8 cellular contexts compared by ENCODE assay signal in the genomic region with DNA sequence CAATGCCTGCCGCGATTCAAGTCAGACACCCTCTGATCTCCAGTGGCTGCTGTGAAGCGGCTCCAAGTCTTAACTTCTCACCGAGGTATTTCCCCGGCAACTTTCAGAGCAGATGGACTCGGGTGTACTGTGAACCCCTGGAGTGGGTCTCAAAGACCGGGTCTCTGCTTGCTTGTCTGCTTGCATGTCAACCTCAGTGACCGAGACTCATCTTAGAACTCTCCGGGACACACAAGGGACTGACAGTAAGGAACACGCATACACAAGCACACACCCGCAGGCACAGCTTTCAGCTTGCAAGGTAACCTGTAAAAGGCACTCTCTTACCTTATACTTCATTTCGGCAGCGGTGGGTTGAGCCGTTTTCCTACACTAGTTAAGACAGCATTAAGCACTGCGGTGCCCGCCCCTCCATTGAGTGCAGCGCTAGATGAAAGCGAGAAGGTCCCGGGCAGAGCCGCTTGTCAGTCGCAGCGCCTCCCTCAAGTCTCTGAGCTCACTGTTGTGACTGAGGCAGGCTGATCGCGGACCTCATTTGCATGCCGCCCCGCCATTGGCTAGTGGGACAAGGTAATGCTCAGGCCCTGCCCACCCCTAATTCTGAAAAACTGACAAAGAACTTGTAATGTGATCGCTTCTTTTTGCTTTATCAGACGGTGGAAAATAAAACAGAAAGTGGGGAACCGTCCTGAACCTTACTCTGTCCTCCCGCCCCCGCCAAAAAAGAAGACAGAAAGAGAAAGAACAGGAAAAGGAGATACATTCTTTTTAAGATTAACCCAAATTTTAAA. TPM values are rescaled to one million over a fixed set of nuclear protein-coding genes. Genes with fewer than 3 reads are reported as not detected.
A peak's percentile ranks its signal among the peaks of the same experiment; 100 is the strongest.
DNase-seq lines count a peak whose midpoint lies in the region; ATAC-seq and TF ChIP-seq lines count a peak whose summit lies in the region.

A gene with protein sequence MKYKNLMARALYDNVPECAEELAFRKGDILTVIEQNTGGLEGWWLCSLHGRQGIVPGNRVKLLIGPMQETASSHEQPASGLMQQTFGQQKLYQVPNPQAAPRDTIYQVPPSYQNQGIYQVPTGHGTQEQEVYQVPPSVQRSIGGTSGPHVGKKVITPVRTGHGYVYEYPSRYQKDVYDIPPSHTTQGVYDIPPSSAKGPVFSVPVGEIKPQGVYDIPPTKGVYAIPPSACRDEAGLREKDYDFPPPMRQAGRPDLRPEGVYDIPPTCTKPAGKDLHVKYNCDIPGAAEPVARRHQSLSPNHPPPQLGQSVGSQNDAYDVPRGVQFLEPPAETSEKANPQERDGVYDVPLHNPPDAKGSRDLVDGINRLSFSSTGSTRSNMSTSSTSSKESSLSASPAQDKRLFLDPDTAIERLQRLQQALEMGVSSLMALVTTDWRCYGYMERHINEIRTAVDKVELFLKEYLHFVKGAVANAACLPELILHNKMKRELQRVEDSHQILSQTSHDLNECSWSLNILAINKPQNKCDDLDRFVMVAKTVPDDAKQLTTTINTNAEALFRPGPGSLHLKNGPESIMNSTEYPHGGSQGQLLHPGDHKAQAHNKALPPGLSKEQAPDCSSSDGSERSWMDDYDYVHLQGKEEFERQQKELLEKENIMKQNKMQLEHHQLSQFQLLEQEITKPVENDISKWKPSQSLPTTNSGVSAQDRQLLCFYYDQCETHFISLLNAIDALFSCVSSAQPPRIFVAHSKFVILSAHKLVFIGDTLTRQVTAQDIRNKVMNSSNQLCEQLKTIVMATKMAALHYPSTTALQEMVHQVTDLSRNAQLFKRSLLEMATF (minus strand): TSS at position 492 of the 791 bp plus-strand sequence. CDS start 153 bp downstream, at position 339.

- DNase-seq in BE2C (peak; percentile 91), GM19240 (ENCODE audit: insufficient read length, low spot score) (peak; percentile 97), NCI-H526 (lab: John Stamatoyannopoulos, UW) (peak; percentile 90 to 94), colonic mucosa (peak; percentile 100)
- DNase-seq in activated CD4-positive, alpha-beta T cell treated with anti-CD3 and anti-CD28 coated beads for 48 hours, result peak; percentile 96
- DNase-seq in stimulated activated CD4-positive, alpha-beta T cell treated with anti-CD3 and anti-CD28 coated beads, Interleukin-1b, Interleukin-23, amount 100 ng/mL, for 4 hours (ENCODE audit: low read depth in 2 of 2), result peak; percentile 85 to 86

- H3K27me3 ChIP-seq in BE2C (no peaks in the 10 kb centered on the region), colonic mucosa (no peaks in the 10 kb centered on the region), layer of hippocampus (ENCODE audit: control insufficient read depth, insufficient read depth, low read length) (no peaks in the 10 kb centered on the region)

- H3K9ac ChIP-seq in colonic mucosa (ENCODE audit: low read depth in 2 of 2, low read length in 2 of 2), result peak within 1 kb of the TSS; percentile 76 to 100

- TF ChIP-seq CTCF in BE2C (IDR thresholded peaks at IDR 0.05; ENCODE audit: low read depth, low read length) (no peak), colonic mucosa (IDR thresholded peaks at IDR 0.05) (no peak)

- H3K4me3 ChIP-seq in BE2C (ENCODE audit: low read depth, low read length) (peak within 1 kb of the TSS; percentile 50), colonic mucosa (peak within 1 kb of the TSS; percentile 56)

- H3K4me1 ChIP-seq in BE2C (no peaks in the 10 kb centered on the region), colonic mucosa (no peaks in the 10 kb centered on the region)

- peak; percentile 97 for ATAC-seq in HG03460 (IDR thresholded peaks at IDR 0.05; ENCODE audit: unreplicated experiment)

- intact Hi-C loops in colonic mucosa (cut with DNase I), result no loop called here

- H3K36me3 ChIP-seq in BE2C, result no peaks in the 10 kb centered on the region
- no peaks in the 10 kb centered on the region for H3K36me3 ChIP-seq in colonic mucosa

- H3K27ac ChIP-seq in colonic mucosa, result peak within 1 kb of the TSS; percentile 85
- H3K27ac ChIP-seq in layer of hippocampus (ENCODE audit: low read depth, low read length), result peak within 1 kb of the TSS; percentile 74

- H3K9me3 ChIP-seq in BE2C, result no peaks in the 10 kb centered on the region
- no peaks in the 10 kb centered on the region for H3K9me3 ChIP-seq in colonic mucosa

RNA-seq across cellular contexts. Expression of the gene that starts here (rescaled TPM):
- polyA plus RNA-seq in BE2C (2012; ENCODE audit: insufficient read depth, insufficient read length, low read depth), result 0.17 TPM
- 10 to 100 TPM; 43.4 to 73.1 TPM for total RNA-seq in colonic mucosa

Comparison
In these comparisons a context has a peak if more than half of its experiments do, and no peak if none do; other contexts are left out.
1. Peak in every context shown above with its lines: DNase-seq, ATAC-seq, H3K4me3 ChIP-seq and H3K27ac ChIP-seq.